Comparison of ENCODE assay signal across 1 cellular context in the genomic region with DNA sequence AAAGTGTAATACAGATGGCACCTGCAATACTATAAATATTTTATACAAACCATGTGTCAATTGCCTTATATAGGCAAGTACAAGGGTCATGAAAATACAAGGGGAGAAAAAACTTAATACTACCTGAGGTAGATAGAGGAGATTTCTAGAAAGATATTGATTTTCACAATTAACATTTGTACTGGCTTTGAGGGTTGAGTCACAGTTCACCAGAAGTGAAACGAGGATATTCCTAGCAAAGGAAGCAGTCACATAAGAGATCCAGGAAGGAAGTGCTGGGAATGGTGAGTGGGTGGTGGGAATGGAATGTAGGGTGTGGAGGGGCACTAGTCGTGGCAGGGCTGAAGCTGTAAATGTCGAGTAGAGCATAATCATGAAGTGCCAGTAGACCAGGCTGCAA.
TF ChIP-seq lines count a peak whose summit lies in the region.

No MANE protein-coding gene starts in this region.

TF ChIP-seq in GM23338, 12 proteins besides CTCF, POLR2A, EP300 and RAD21:
- TF ChIP-seq, protein P1, sequence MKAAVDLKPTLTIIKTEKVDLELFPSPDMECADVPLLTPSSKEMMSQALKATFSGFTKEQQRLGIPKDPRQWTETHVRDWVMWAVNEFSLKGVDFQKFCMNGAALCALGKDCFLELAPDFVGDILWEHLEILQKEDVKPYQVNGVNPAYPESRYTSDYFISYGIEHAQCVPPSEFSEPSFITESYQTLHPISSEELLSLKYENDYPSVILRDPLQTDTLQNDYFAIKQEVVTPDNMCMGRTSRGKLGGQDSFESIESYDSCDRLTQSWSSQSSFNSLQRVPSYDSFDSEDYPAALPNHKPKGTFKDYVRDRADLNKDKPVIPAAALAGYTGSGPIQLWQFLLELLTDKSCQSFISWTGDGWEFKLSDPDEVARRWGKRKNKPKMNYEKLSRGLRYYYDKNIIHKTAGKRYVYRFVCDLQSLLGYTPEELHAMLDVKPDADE (IDR thresholded peaks at IDR 0.05), result no peak
- TF ChIP-seq REST (IDR thresholded peaks at IDR 0.05; ENCODE audit: unreplicated experiment) (no peak), STAT1 (IDR thresholded peaks at IDR 0.05; ENCODE audit: unreplicated experiment) (no peak), NANOG (IDR thresholded peaks at IDR 0.05; ENCODE audit: borderline replicate concordance) (no peak), ZNF331 (CRISPR knock-in tag; IDR thresholded peaks at IDR 0.05; ENCODE audit: low read depth) (no peak), POLR2AphosphoS5 (IDR thresholded peaks at IDR 0.05; ENCODE audit: low read depth) (no peak), EZH2 (IDR thresholded peaks at IDR 0.05; ENCODE audit: low read depth, unreplicated experiment) (no peak), ZNF114 (CRISPR knock-in tag; IDR thresholded peaks at IDR 0.05) (no peak), EZH2phosphoT487 (IDR thresholded peaks at IDR 0.05; ENCODE audit: unreplicated experiment) (no peak), JUNB (IDR thresholded peaks at IDR 0.05; ENCODE audit: unreplicated experiment) (no peak), CREB1 (CRISPR knock-in tag; IDR thresholded peaks at IDR 0.05; ENCODE audit: low read depth) (no peak)
- TF ChIP-seq, protein P2, sequence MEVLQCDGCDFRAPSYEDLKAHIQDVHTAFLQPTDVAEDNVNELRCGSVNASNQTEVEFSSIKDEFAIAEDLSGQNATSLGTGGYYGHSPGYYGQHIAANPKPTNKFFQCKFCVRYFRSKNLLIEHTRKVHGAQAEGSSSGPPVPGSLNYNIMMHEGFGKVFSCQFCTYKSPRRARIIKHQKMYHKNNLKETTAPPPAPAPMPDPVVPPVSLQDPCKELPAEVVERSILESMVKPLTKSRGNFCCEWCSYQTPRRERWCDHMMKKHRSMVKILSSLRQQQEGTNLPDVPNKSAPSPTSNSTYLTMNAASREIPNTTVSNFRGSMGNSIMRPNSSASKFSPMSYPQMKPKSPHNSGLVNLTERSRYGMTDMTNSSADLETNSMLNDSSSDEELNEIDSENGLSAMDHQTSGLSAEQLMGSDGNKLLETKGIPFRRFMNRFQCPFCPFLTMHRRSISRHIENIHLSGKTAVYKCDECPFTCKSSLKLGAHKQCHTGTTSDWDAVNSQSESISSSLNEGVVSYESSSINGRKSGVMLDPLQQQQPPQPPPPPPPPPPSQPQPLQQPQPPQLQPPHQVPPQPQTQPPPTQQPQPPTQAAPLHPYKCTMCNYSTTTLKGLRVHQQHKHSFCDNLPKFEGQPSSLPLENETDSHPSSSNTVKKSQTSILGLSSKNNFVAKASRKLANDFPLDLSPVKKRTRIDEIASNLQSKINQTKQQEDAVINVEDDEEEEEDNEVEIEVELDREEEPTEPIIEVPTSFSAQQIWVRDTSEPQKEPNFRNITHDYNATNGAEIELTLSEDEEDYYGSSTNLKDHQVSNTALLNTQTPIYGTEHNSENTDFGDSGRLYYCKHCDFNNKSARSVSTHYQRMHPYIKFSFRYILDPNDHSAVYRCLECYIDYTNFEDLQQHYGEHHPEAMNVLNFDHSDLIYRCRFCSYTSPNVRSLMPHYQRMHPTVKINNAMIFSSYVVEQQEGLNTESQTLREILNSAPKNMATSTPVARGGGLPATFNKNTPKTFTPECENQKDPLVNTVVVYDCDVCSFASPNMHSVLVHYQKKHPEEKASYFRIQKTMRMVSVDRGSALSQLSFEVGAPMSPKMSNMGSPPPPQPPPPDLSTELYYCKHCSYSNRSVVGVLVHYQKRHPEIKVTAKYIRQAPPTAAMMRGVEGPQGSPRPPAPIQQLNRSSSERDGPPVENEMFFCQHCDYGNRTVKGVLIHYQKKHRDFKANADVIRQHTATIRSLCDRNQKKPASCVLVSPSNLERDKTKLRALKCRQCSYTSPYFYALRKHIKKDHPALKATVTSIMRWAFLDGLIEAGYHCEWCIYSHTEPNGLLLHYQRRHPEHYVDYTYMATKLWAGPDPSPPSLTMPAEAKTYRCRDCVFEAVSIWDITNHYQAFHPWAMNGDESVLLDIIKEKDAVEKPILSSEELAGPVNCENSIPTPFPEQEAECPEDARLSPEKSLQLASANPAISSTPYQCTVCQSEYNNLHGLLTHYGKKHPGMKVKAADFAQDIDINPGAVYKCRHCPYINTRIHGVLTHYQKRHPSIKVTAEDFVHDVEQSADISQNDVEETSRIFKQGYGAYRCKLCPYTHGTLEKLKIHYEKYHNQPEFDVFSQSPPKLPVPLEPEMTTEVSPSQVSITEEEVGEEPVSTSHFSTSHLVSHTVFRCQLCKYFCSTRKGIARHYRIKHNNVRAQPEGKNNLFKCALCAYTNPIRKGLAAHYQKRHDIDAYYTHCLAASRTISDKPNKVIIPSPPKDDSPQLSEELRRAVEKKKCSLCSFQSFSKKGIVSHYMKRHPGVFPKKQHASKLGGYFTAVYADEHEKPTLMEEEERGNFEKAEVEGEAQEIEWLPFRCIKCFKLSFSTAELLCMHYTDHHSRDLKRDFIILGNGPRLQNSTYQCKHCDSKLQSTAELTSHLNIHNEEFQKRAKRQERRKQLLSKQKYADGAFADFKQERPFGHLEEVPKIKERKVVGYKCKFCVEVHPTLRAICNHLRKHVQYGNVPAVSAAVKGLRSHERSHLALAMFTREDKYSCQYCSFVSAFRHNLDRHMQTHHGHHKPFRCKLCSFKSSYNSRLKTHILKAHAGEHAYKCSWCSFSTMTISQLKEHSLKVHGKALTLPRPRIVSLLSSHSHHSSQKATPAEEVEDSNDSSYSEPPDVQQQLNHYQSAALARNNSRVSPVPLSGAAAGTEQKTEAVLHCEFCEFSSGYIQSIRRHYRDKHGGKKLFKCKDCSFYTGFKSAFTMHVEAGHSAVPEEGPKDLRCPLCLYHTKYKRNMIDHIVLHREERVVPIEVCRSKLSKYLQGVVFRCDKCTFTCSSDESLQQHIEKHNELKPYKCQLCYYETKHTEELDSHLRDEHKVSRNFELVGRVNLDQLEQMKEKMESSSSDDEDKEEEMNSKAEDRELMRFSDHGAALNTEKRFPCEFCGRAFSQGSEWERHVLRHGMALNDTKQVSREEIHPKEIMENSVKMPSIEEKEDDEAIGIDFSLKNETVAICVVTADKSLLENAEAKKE (CRISPR knock-in tag; IDR thresholded peaks at IDR 0.05), result no peak
